Comparison of ENCODE assay signal across 8 cellular contexts in the genomic region with DNA sequence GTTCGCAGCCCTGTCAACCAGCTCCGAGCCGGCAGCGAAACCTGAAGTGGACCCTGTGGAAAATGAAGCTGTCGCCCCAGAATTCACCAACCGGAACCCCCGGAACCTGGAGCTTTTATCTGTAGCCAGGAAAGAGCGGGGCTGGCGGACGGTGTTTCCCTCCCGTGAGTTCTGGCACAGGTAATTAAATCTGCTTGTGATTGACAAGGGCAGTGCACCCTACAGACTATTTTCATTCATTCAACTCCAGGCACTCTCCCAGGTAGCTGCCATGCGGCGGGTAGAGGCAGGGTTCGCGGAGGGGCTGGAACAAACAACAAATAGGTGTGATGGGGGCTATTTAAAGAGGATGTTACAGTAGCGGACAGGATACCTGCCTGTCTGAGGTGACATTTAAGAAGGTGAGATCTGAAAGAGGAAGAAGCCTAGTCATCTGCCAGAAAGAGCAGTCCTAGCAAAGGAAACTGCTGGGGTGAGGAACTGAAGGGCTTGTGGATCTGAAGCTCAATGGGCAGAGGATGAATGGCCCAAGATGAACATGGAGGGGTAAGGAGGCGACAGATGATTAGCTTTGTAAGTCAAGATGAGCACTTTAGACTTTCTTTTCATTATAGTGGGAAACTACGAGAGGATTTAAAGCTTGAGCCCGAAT. TPM values are rescaled to one million over a fixed set of nuclear protein-coding genes. Genes with fewer than 3 reads are reported as not detected.
DNase-seq lines count a peak whose midpoint lies in the region; ATAC-seq, FAIRE-seq and TF ChIP-seq lines count a peak whose summit lies in the region.

No MANE protein-coding gene starts in this region.

- H3K79me2 ChIP-seq in keratinocyte (ENCODE audit: control insufficient read depth, insufficient read depth, low read length) = peaks cover 75% of the 10 kb centered on the region

- no peak for FAIRE-seq in keratinocyte (lab: Jason Lieb, UNC)

- POLR2A ChIA-PET in CD4-positive, alpha-beta memory T cell (lab: Charles Lee; ENCODE audit: partially characterized antibody) = interaction anchor here (0.6 to 6.8 kb wide), 16 partner anchors 8 to 225 kb away, joined by 3 to 169 read pairs (median 6); a partner anchor contains a TSS
- POLR2A ChIA-PET in activated naive CD8-positive, alpha-beta T cell treated with anti-CD3 and anti-CD28 coated beads, Interleukin-2, amount 10 ng/mL, durations not matched to agents 7 days and 5 days (lab: Charles Lee) = interaction anchor here (0.5 to 5.8 kb wide), 15 partner anchors 9 to 979 kb away, joined by 3 to 89 read pairs (median 6); a partner anchor contains a TSS

- peaks cover 49% of the 10 kb centered on the region for H3K4me1 ChIP-seq in CD4-positive, alpha-beta memory T cell (ENCODE audit: insufficient read depth, low read length)
- H3K4me1 ChIP-seq in keratinocyte (ENCODE audit: control insufficient read depth, extremely low read depth, insufficient read depth, low read length) = peaks cover 30% of the 10 kb centered on the region

- H3K27me3 Mint-ChIP-seq in CD4-positive, alpha-beta memory T cell = no peaks in the 10 kb centered on the region
- no peaks in the 10 kb centered on the region for H3K27me3 Mint-ChIP-seq in activated naive CD8-positive, alpha-beta T cell treated with anti-CD3 and anti-CD28 coated beads, Interleukin-2, amount 10 ng/mL, durations not matched to agents 7 days and 5 days

- H2AFZ ChIP-seq in keratinocyte (ENCODE audit: control insufficient read depth, low read length) = peak overlapping the region; percentile 92

- H3K4me3 ChIP-seq in CD4-positive, alpha-beta memory T cell (ENCODE audit: low read length in 2 of 2) = peak overlapping the region; percentile 81 to 90
- H3K4me3 ChIP-seq in keratinocyte (ENCODE audit: control insufficient read depth in 2 of 3, extremely low read depth in 1 of 3, insufficient read depth in 2 of 3, low read depth in 1 of 3, low read length in 3 of 3) = peak overlapping the region; percentile 88 to 98 (median 97)

- H3K27ac ChIP-seq in CD4-positive, alpha-beta memory T cell (ENCODE audit: low read depth, low read length) = peak overlapping the region; percentile 93
- peak overlapping the region; percentile 92 for H3K27ac ChIP-seq in KOPT-K1 (ENCODE audit: low read depth, low read length, poor library complexity, severe bottlenecking)
- peak overlapping the region; percentile 82 for H3K27ac ChIP-seq in keratinocyte (ENCODE audit: control insufficient read depth, insufficient read depth, low read length)
- peak overlapping the region; percentile 100 for H3K27ac ChIP-seq in substantia nigra (ENCODE audit: low read depth, low read length, poor library complexity, severe bottlenecking)

- peak overlapping the region; percentile 93 to 99 (median 97) for H3K4me3 Mint-ChIP-seq in CD4-positive, alpha-beta memory T cell
- peak overlapping the region; percentile 88 for H3K4me3 Mint-ChIP-seq in activated naive CD8-positive, alpha-beta T cell treated with anti-CD3 and anti-CD28 coated beads, Interleukin-2, amount 10 ng/mL, durations not matched to agents 7 days and 5 days

- peaks cover 5% of the 10 kb centered on the region for H4K20me1 ChIP-seq in keratinocyte (ENCODE audit: control insufficient read depth, extremely low read depth, insufficient read depth, low read length)

- no peak for ATAC-seq in activated naive CD8-positive, alpha-beta T cell treated with anti-CD3 and anti-CD28 coated beads, Interleukin-2, amount 10 ng/mL, durations not matched to agents 7 days and 5 days (ENCODE audit: low read depth)
- no peak for ATAC-seq in HG03139 (IDR thresholded peaks at IDR 0.05; ENCODE audit: unreplicated experiment)
- ATAC-seq in HG03196 (IDR thresholded peaks at IDR 0.05; ENCODE audit: unreplicated experiment) = no peak

- peaks cover 26 to 66% of the 10 kb centered on the region in 2 donors for H3K36me3 Mint-ChIP-seq in CD4-positive, alpha-beta memory T cell
- H3K36me3 Mint-ChIP-seq in activated naive CD8-positive, alpha-beta T cell treated with anti-CD3 and anti-CD28 coated beads, Interleukin-2, amount 10 ng/mL, durations not matched to agents 7 days and 5 days = peaks cover 35% of the 10 kb centered on the region

- H3K4me1 Mint-ChIP-seq in CD4-positive, alpha-beta memory T cell = peaks cover 33 to 74% (median 55%) of the 10 kb centered on the region in 4 donors
- peaks cover 43% of the 10 kb centered on the region for H3K4me1 Mint-ChIP-seq in activated naive CD8-positive, alpha-beta T cell treated with anti-CD3 and anti-CD28 coated beads, Interleukin-2, amount 10 ng/mL, durations not matched to agents 7 days and 5 days

- peak in 3 of 5 donors; percentile 6 to 46 (median 10) for DNase-seq in CD4-positive, alpha-beta memory T cell
- peak; percentile 43 for DNase-seq in activated naive CD8-positive, alpha-beta T cell treated with anti-CD3 and anti-CD28 coated beads, Interleukin-2, amount 10 ng/mL, durations not matched to agents 7 days and 5 days
- DNase-seq in keratinocyte (ENCODE audit: low read depth, low spot score) (no peak), substantia nigra (lab: John Stamatoyannopoulos, UW) (peak in 3 of 49 donors; percentile 4 to 39 (median 6)), glomerular visceral epithelial cell (ENCODE audit: extremely low spot score) (no peak)

- no peaks in the 10 kb centered on the region for H3K9me1 ChIP-seq in keratinocyte (ENCODE audit: control insufficient read depth, extremely low read depth, insufficient read depth, low read length)

- no peaks in the 10 kb centered on the region for H3K27me3 ChIP-seq in CD4-positive, alpha-beta memory T cell (ENCODE audit: insufficient read depth, low read length)
- no peaks in the 10 kb centered on the region for H3K27me3 ChIP-seq in keratinocyte (ENCODE audit: control insufficient read depth, extremely low read depth, insufficient read depth, low read length)

- peak overlapping the region; percentile 85 for H3K9ac ChIP-seq in keratinocyte (ENCODE audit: control insufficient read depth, extremely low read depth, insufficient read depth, low read length)

- CTCF ChIA-PET in CD4-positive, alpha-beta memory T cell (lab: Charles Lee; ENCODE audit: partially characterized antibody) = interaction anchor here (0.9 to 4.3 kb wide), 10 partner anchors 10 to 151 kb away, joined by 3 to 37 read pairs (median 6); a partner anchor contains a TSS

- H3K9me3 Mint-ChIP-seq in CD4-positive, alpha-beta memory T cell = no peaks in the 10 kb centered on the region
- no peaks in the 10 kb centered on the region for H3K9me3 Mint-ChIP-seq in activated naive CD8-positive, alpha-beta T cell treated with anti-CD3 and anti-CD28 coated beads, Interleukin-2, amount 10 ng/mL, durations not matched to agents 7 days and 5 days

- H3K36me3 ChIP-seq in CD4-positive, alpha-beta memory T cell (ENCODE audit: insufficient read depth, low read length) = peaks cover 24% of the 10 kb centered on the region
- peaks cover 69% of the 10 kb centered on the region for H3K36me3 ChIP-seq in KOPT-K1 (ENCODE audit: insufficient read depth, low read length)
- H3K36me3 ChIP-seq in keratinocyte (ENCODE audit: control insufficient read depth in 2 of 2, extremely low read depth in 1 of 2, insufficient read depth in 2 of 2, low read length in 2 of 2) = peaks cover 6 to 16% of the 10 kb centered on the region in 2 experiments

- no peak for TF ChIP-seq CTCF in keratinocyte (optimal IDR thresholded peaks at IDR 0.05 in 1 of 3, IDR thresholded peaks at IDR 0.05 in 1 of 3, conservative IDR thresholded peaks at IDR 0.05 in 1 of 3; ENCODE audit: extremely low read depth in 1 of 3, insufficient read depth in 2 of 3, low read length in 3 of 3)

- intact Hi-C loops in CD4-positive, alpha-beta memory T cell (cut with micrococcal nuclease) = loop anchor here (10.0 kb wide), 1 partner anchor 674 kb away; no protein-coding TSS in a partner anchor

- H3K27ac Mint-ChIP-seq in CD4-positive, alpha-beta memory T cell = peak overlapping the region; percentile 93 to 99 (median 97)
- H3K27ac Mint-ChIP-seq in activated naive CD8-positive, alpha-beta T cell treated with anti-CD3 and anti-CD28 coated beads, Interleukin-2, amount 10 ng/mL, durations not matched to agents 7 days and 5 days = peak overlapping the region; percentile 91

- no peaks in the 10 kb centered on the region for H3K9me3 ChIP-seq in CD4-positive, alpha-beta memory T cell (ENCODE audit: control insufficient read depth in 1 of 2, low read length in 2 of 2)
- H3K9me3 ChIP-seq in KOPT-K1 (ENCODE audit: insufficient read depth, low read length, poor library complexity, severe bottlenecking) (no peaks in the 10 kb centered on the region), keratinocyte (ENCODE audit: control insufficient read depth, low read depth, low read length) (no peaks in the 10 kb centered on the region)

- peak overlapping the region; percentile 90 for H3K4me2 ChIP-seq in keratinocyte (ENCODE audit: control insufficient read depth, extremely low read depth, insufficient read depth, low read depth, low read length)

- dilution Hi-C loops in keratinocyte (cut with MboI; ENCODE audit: extremely low pct_ligation_motif_present, low sequenced_read_pairs) = no loop called here

RNA-seq across cellular contexts. Expression of a gene that starts 0.8 kb away (rescaled TPM):
- 10 to 100 TPM; 43.9 to 45.2 TPM for total RNA-seq in CD4-positive, alpha-beta memory T cell
- 100 to 1,000 TPM in 1 of 2 donors, 10 to 100 TPM in 1; 68.5 to 105 TPM for polyA plus RNA-seq in CD4-positive, alpha-beta memory T cell
- total RNA-seq in activated naive CD8-positive, alpha-beta T cell treated with anti-CD3 and anti-CD28 coated beads, Interleukin-2, amount 10 ng/mL, durations not matched to agents 7 days and 5 days = 10 to 100 TPM; 58.9 to 62.0 TPM
- polyA plus RNA-seq in keratinocyte = 74.1 to 127 TPM (median 97.1 TPM) in 3 replicates
- 75.6 TPM for polyA plus RNA-seq in keratinocyte (2011; ENCODE audit: low read depth)
- polyA plus RNA-seq in keratinocyte (2011; cell fraction: cytosol; rRNA removed) = 78.1 and 93.3 TPM in 2 replicates
- polyA plus RNA-seq in keratinocyte (2011; cell fraction: nucleus; rRNA removed) = 35.6 and 45.5 TPM in 2 replicates
- 83.3 and 97.3 TPM in 2 replicates for polyA plus RNA-seq in keratinocyte (2012; ENCODE audit: low replicate concordance)
- 21.2 to 41.3 TPM (median 35.4 TPM) in 3 replicates for polyA minus RNA-seq in keratinocyte
- 28.4 TPM for polyA minus RNA-seq in keratinocyte (2011; cell fraction: cytosol; rRNA and poly(A)+ RNA removed)
- polyA minus RNA-seq in keratinocyte (2011; cell fraction: nucleus; rRNA and poly(A)+ RNA removed) = 14.4 and 15.7 TPM in 2 replicates

RNA-seq across cellular contexts. Expression of a gene that starts 1.7 kb away (rescaled TPM):
- total RNA-seq in CD4-positive, alpha-beta memory T cell = 100 to 1,000 TPM; 151 to 162 TPM
- polyA plus RNA-seq in CD4-positive, alpha-beta memory T cell = 100 to 1,000 TPM in 1 of 2 donors, 10 to 100 TPM in 1; 84.3 to 114 TPM
- 100 to 1,000 TPM; 181 to 197 TPM for total RNA-seq in activated naive CD8-positive, alpha-beta T cell treated with anti-CD3 and anti-CD28 coated beads, Interleukin-2, amount 10 ng/mL, durations not matched to agents 7 days and 5 days
- 72.8 to 174 TPM (median 174 TPM) in 3 replicates for polyA plus RNA-seq in keratinocyte
- 207 TPM for polyA plus RNA-seq in keratinocyte (2011; ENCODE audit: low read depth)
- 99.5 and 152 TPM in 2 replicates for polyA plus RNA-seq in keratinocyte (2011; cell fraction: cytosol; rRNA removed)
- 104 and 141 TPM in 2 replicates for polyA plus RNA-seq in keratinocyte (2011; cell fraction: nucleus; rRNA removed)
- 224 and 225 TPM in 2 replicates for polyA plus RNA-seq in keratinocyte (2012; ENCODE audit: low replicate concordance)
- 60.0 to 282 TPM (median 92.0 TPM) in 3 replicates for polyA minus RNA-seq in keratinocyte
- polyA minus RNA-seq in keratinocyte (2011; cell fraction: cytosol; rRNA and poly(A)+ RNA removed) = 352 TPM
- 85.3 and 130 TPM in 2 replicates for polyA minus RNA-seq in keratinocyte (2011; cell fraction: nucleus; rRNA and poly(A)+ RNA removed)

RNA-seq across cellular contexts. Expression of a gene that starts 9.0 kb away (rescaled TPM):
- under 1 TPM; 0.47 to 0.94 TPM for total RNA-seq in CD4-positive, alpha-beta memory T cell
- polyA plus RNA-seq in CD4-positive, alpha-beta memory T cell = under 1 TPM in 1 of 2 donors, not detected in 1; 0.23 TPM
- total RNA-seq in activated naive CD8-positive, alpha-beta T cell treated with anti-CD3 and anti-CD28 coated beads, Interleukin-2, amount 10 ng/mL, durations not matched to agents 7 days and 5 days = under 1 TPM; 0.42 to 0.96 TPM
- 0.05 to 0.14 TPM (median 0.12 TPM) in 3 replicates for polyA plus RNA-seq in keratinocyte
- polyA plus RNA-seq in keratinocyte (2011; ENCODE audit: low read depth) = 0.57 TPM
- 0.05 TPM in 1 of 2 replicates, not detected in the other for polyA plus RNA-seq in keratinocyte (2011; cell fraction: cytosol; rRNA removed)
- 0.15 and 0.21 TPM in 2 replicates for polyA plus RNA-seq in keratinocyte (2011; cell fraction: nucleus; rRNA removed)
- 0.25 TPM in 1 of 2 replicates, not detected in the other for polyA plus RNA-seq in keratinocyte (2012; ENCODE audit: low replicate concordance)
- not detected in 3 replicates for polyA minus RNA-seq in keratinocyte
- not detected for polyA minus RNA-seq in keratinocyte (2011; cell fraction: cytosol; rRNA and poly(A)+ RNA removed)
- not detected in 2 replicates for polyA minus RNA-seq in keratinocyte (2011; cell fraction: nucleus; rRNA and poly(A)+ RNA removed)

RNA-seq across cellular contexts. Expression of a gene that starts 29.2 kb away (rescaled TPM):
- 10 to 100 TPM; 30.5 to 30.9 TPM for total RNA-seq in CD4-positive, alpha-beta memory T cell
- polyA plus RNA-seq in CD4-positive, alpha-beta memory T cell = 10 to 100 TPM; 43.5 to 53.2 TPM
- total RNA-seq in activated naive CD8-positive, alpha-beta T cell treated with anti-CD3 and anti-CD28 coated beads, Interleukin-2, amount 10 ng/mL, durations not matched to agents 7 days and 5 days = 10 to 100 TPM; 55.3 to 57.1 TPM
- 92.6 to 217 TPM (median 205 TPM) in 3 replicates for polyA plus RNA-seq in keratinocyte
- polyA plus RNA-seq in keratinocyte (2011; ENCODE audit: low read depth) = 25.1 TPM
- polyA plus RNA-seq in keratinocyte (2011; cell fraction: cytosol; rRNA removed) = 81.7 and 105 TPM in 2 replicates
- 47.8 and 53.7 TPM in 2 replicates for polyA plus RNA-seq in keratinocyte (2011; cell fraction: nucleus; rRNA removed)
- 19.4 and 164 TPM in 2 replicates for polyA plus RNA-seq in keratinocyte (2012; ENCODE audit: low replicate concordance)
- polyA minus RNA-seq in keratinocyte = 47.7 to 104 TPM (median 51.3 TPM) in 3 replicates
- 60.8 TPM for polyA minus RNA-seq in keratinocyte (2011; cell fraction: cytosol; rRNA and poly(A)+ RNA removed)
- 14.6 and 32.6 TPM in 2 replicates for polyA minus RNA-seq in keratinocyte (2011; cell fraction: nucleus; rRNA and poly(A)+ RNA removed)

Comparison
In these comparisons a context has a peak if more than half of its experiments do, and no peak if none do; other contexts are left out.
1. DNase-seq: peak in CD4-positive, alpha-beta memory T cell (3 of 5) and activated naive CD8-positive, alpha-beta T cell treated with anti-CD3 and anti-CD28 coated beads, Interleukin-2, amount 10 ng/mL, durations not matched to agents 7 days and 5 days (single experiment); none in keratinocyte (single experiment) and glomerular visceral epithelial cell (single experiment).
2. Peak in every context shown above with its lines, with median percentiles within 50 percentile points of each other: H3K27ac ChIP-seq.